7 cellular contexts compared by ENCODE assay signal in genomic region chr20:50186151-50186885, GRCh38. TPM values are rescaled to one million over a fixed set of nuclear protein-coding genes. Genes with fewer than 3 reads are reported as not detected.
DNase-seq lines count a peak whose midpoint lies in the region; ATAC-seq, FAIRE-seq and TF ChIP-seq lines count a peak whose summit lies in the region.

No MANE protein-coding gene starts in this region.

- H3K9me2 ChIP-seq in hepatocyte (replicated peaks; ENCODE audit: insufficient read depth) = no peaks in the 10 kb centered on the region

- H3K4me1 ChIP-seq in hepatocyte (ENCODE audit: insufficient read depth) (peaks cover 17% of the 10 kb centered on the region), smooth muscle cell (ENCODE audit: low read depth) (no peaks in the 10 kb centered on the region)

- ATAC-seq in HG03457 (IDR thresholded peaks at IDR 0.05; ENCODE audit: unreplicated experiment) = no peak

- H3K4me2 ChIP-seq in hepatocyte = peak overlapping the region; percentile 43
- H3K4me2 ChIP-seq in smooth muscle cell = no peak overlapping the region

- no peak for TF ChIP-seq POLR2A in GM12892 (IDR thresholded peaks at IDR 0.05; ENCODE audit: low read depth, low read length)

- no peaks in the 10 kb centered on the region for H4K20me1 ChIP-seq in hepatocyte (ENCODE audit: insufficient read depth, poor library complexity, severe bottlenecking)
- no peaks in the 10 kb centered on the region for H4K20me1 ChIP-seq in smooth muscle cell (ENCODE audit: low read depth)

- no peaks in the 10 kb centered on the region for H3K79me2 ChIP-seq in hepatocyte
- no peaks in the 10 kb centered on the region for H3K79me2 ChIP-seq in smooth muscle cell (ENCODE audit: low read depth)

- no peak overlapping the region for H3K9ac ChIP-seq in smooth muscle cell (ENCODE audit: low read depth)

- H3K27me3 ChIP-seq in hepatocyte (no peaks in the 10 kb centered on the region), smooth muscle cell (ENCODE audit: low read depth) (no peaks in the 10 kb centered on the region)

- H3K4me3 ChIP-seq in astrocyte of the cerebellum (ENCODE audit: low read depth, low read length) (no peak overlapping the region), hepatocyte (no peak overlapping the region), smooth muscle cell (no peak overlapping the region)

- peaks cover 8% of the 10 kb centered on the region for H3F3A ChIP-seq in smooth muscle cell (ENCODE audit: low read depth)

- WGBS in hepatocyte (ENCODE audit: low lambda C conversion rate, missing lambda C conversion rate) = 26% methylated on average over 16 of the region's 16 CpGs
- 32% methylated on average over 16 of the region's 16 CpGs for WGBS in smooth muscle cell (ENCODE audit: low lambda C conversion rate)

- no peak for DNase-seq in GM12892 (ENCODE audit: insufficient read length)
- DNase-seq in NCI-H2029 treated with DMSO at 0.1 percent for 48 hours (lab: John Stamatoyannopoulos, UW) = peak; percentile 61
- peak; percentile 93 for DNase-seq in T1000 (lab: John Stamatoyannopoulos, UW)
- peak; percentile 71 for DNase-seq in astrocyte of the cerebellum (ENCODE audit: low read depth)
- peak; percentile 93 for DNase-seq in hepatocyte (ENCODE audit: low spot score)
- DNase-seq in smooth muscle cell (lab: John Stamatoyannopoulos, UW; ENCODE audit: unreplicated experiment) = peak; percentile 91

- peak; percentile 56 for FAIRE-seq in GM12892 (lab: Jason Lieb, UNC)

- H3K27ac ChIP-seq in hepatocyte (no peak overlapping the region), smooth muscle cell (ENCODE audit: low read depth) (no peak overlapping the region)

- H2AFZ ChIP-seq in hepatocyte (no peak overlapping the region), smooth muscle cell (ENCODE audit: low read depth) (no peak overlapping the region)

- in situ Hi-C loops in astrocyte of the cerebellum (cut with HindIII; ENCODE audit: low sequenced_read_pairs) = no loop called here

- no peaks in the 10 kb centered on the region for H3K36me3 ChIP-seq in hepatocyte (replicated peaks; ENCODE audit: insufficient read depth, low read depth)
- H3K36me3 ChIP-seq in smooth muscle cell (ENCODE audit: low read depth) = no peaks in the 10 kb centered on the region

- H3K9me3 ChIP-seq in hepatocyte (ENCODE audit: low read depth) = no peaks in the 10 kb centered on the region
- no peaks in the 10 kb centered on the region for H3K9me3 ChIP-seq in smooth muscle cell (replicated peaks; ENCODE audit: low read depth)

- TF ChIP-seq CTCF in astrocyte of the cerebellum (IDR thresholded peaks at IDR 0.05; ENCODE audit: low read depth, low read length, missing control alignments) = peak; percentile 96
- peak; percentile 97 for TF ChIP-seq CTCF in hepatocyte (IDR thresholded peaks at IDR 0.05; ENCODE audit: poor library complexity)
- peak; percentile 99 for TF ChIP-seq CTCF in smooth muscle cell (IDR thresholded peaks at IDR 0.05; ENCODE audit: borderline replicate concordance, insufficient read depth, poor library complexity, severe bottlenecking)

RNA-seq across cellular contexts. Expression of gene CEBPB, which starts 4.3 kb away (rescaled TPM):
- polyA plus RNA-seq in GM12892 (2012; ENCODE audit: missing spikeins) = 0.47 TPM
- total RNA-seq in hepatocyte (58.9 and 60.9 TPM in 2 replicates), smooth muscle cell (32.0 and 38.0 TPM in 2 replicates)
- polyA plus RNA-seq in hepatocyte (159 and 183 TPM in 2 replicates), smooth muscle cell (112 and 117 TPM in 2 replicates)

RNA-seq across cellular contexts. Expression of gene PEDS1, which starts 32.8 kb away (rescaled TPM):
- polyA plus RNA-seq in GM12892 (2012; ENCODE audit: missing spikeins) = 10.3 TPM
- total RNA-seq in hepatocyte (24.5 and 29.5 TPM in 2 replicates), smooth muscle cell (36.6 and 45.8 TPM in 2 replicates)
- polyA plus RNA-seq in hepatocyte (39.1 and 46.2 TPM in 2 replicates), smooth muscle cell (47.4 and 64.3 TPM in 2 replicates)
